ENCODE assay signal across 19 cellular contexts in the genomic region with DNA sequence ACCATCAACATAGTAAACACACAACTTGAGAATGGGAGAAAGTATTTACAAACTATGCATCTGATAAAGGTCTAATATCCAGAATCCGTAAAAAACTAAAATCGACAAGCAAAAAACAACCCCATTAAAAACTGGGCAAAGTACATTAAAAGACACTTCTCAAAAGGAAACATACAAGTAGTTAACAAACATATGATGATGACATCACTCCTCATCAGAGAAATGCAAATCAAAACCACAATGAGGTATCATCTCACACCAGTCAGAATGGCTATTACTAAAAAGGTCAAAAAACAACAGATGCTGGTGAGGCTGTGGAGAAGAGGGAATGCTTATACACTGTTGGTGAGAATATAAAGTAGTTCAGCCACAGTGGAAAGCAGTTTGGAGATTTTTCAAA.
DNase-seq lines count a peak whose midpoint lies in the region; ATAC-seq, FAIRE-seq and TF ChIP-seq lines count a peak whose summit lies in the region.
"Had no signal": no experiment of that assay in that cellular context is flagged by ENCODE, and none has a peak within 500 bp of the region (broad histone marks: within the 10 kb centered on the region; RNA-seq: fewer than 3 reads in every experiment).

No MANE protein-coding gene starts in this region.

- DNase-seq in NAMALWA (ENCODE audit: low spot score) (peak; percentile 26), keratinocyte (ENCODE audit: low read depth, low spot score) (no peak), mucosa of descending colon (no peak), germinal center (ENCODE audit: low spot score) (no peak)
- no peak for DNase-seq in effector CD8-positive, alpha-beta T cell (lab: John Stamatoyannopoulos, UW)
- DNase-seq: CD8-positive, alpha-beta T cell; COR-L47; DMS153; H7; Karpas-422 had no signal

- peak; percentile 34 for FAIRE-seq in keratinocyte (lab: Jason Lieb, UNC)
- FAIRE-seq: A204.1, D721Med, GM18507, GM19239, HTR-8/SVneo had no signal

- intact Hi-C loops in mucosa of descending colon (cut with DNase I, micrococcal nuclease): no loop called here

- no peaks in the 10 kb centered on the region for H3K79me2 ChIP-seq in keratinocyte (ENCODE audit: control insufficient read depth, insufficient read depth, low read length)

- no peaks in the 10 kb centered on the region for H3K27me3 ChIP-seq in keratinocyte (ENCODE audit: control insufficient read depth, extremely low read depth, insufficient read depth, low read length)

- no peaks in the 10 kb centered on the region for H3K36me3 ChIP-seq in keratinocyte (ENCODE audit: control insufficient read depth in 2 of 2, extremely low read depth in 1 of 2, insufficient read depth in 2 of 2, low read length in 2 of 2)
- H3K36me3 ChIP-seq in mucosa of descending colon (ENCODE audit: low read depth): no peaks in the 10 kb centered on the region

- H3K4me1 ChIP-seq in keratinocyte (ENCODE audit: control insufficient read depth, extremely low read depth, insufficient read depth, low read length) (no peaks in the 10 kb centered on the region), mucosa of descending colon (ENCODE audit: low read depth) (no peaks in the 10 kb centered on the region)

- no peak overlapping the region for H3K4me3 ChIP-seq in keratinocyte (ENCODE audit: control insufficient read depth in 2 of 3, extremely low read depth in 1 of 3, insufficient read depth in 2 of 3, low read depth in 1 of 3, low read length in 3 of 3)
- no peak overlapping the region for H3K4me3 ChIP-seq in mucosa of descending colon
- H3K4me3 ChIP-seq: GM23338 had no signal

- H3K9me3 ChIP-seq in keratinocyte (ENCODE audit: control insufficient read depth, low read depth, low read length): no peaks in the 10 kb centered on the region
- H3K9me3 ChIP-seq in mucosa of descending colon: no peaks in the 10 kb centered on the region

- H3K27ac ChIP-seq in keratinocyte (ENCODE audit: control insufficient read depth, insufficient read depth, low read length): no peak overlapping the region

- ATAC-seq in GM18870 (IDR thresholded peaks at IDR 0.05; ENCODE audit: unreplicated experiment) (peak; percentile 57), GM21619 (IDR thresholded peaks at IDR 0.05; ENCODE audit: unreplicated experiment) (peak; percentile 44), GM19455 (IDR thresholded peaks at IDR 0.05; ENCODE audit: unreplicated experiment) (no peak), mucosa of descending colon (no peak)
- ATAC-seq: CD8-positive, alpha-beta T cell; GM23338 had no signal

- dilution Hi-C loops in keratinocyte (cut with MboI; ENCODE audit: extremely low pct_ligation_motif_present, low sequenced_read_pairs): no loop called here

- H2AFZ ChIP-seq in keratinocyte (ENCODE audit: control insufficient read depth, low read length): no peak overlapping the region
- H2AFZ ChIP-seq: GM23338 had no signal

- H4K20me1 ChIP-seq in keratinocyte (ENCODE audit: control insufficient read depth, extremely low read depth, insufficient read depth, low read length): no peaks in the 10 kb centered on the region

- H3K9ac ChIP-seq in keratinocyte (ENCODE audit: control insufficient read depth, extremely low read depth, insufficient read depth, low read length): no peak overlapping the region

- TF ChIP-seq CTCF in keratinocyte (optimal IDR thresholded peaks at IDR 0.05 in 1 of 3, IDR thresholded peaks at IDR 0.05 in 1 of 3, conservative IDR thresholded peaks at IDR 0.05 in 1 of 3; ENCODE audit: extremely low read depth in 1 of 3, insufficient read depth in 2 of 3, low read length in 3 of 3): no peak
- no peak for TF ChIP-seq CTCF in mucosa of descending colon (IDR thresholded peaks at IDR 0.05)

- H3K4me2 ChIP-seq in keratinocyte (ENCODE audit: control insufficient read depth, extremely low read depth, insufficient read depth, low read depth, low read length): no peak overlapping the region
- H3K4me2 ChIP-seq: GM23338 had no signal

- no peaks in the 10 kb centered on the region for H3K9me1 ChIP-seq in keratinocyte (ENCODE audit: control insufficient read depth, extremely low read depth, insufficient read depth, low read length)

Comparison
In these comparisons a context has a peak if more than half of its experiments do, and no peak if none do; other contexts are left out.
1. ATAC-seq: peak in GM18870 (single experiment) and GM21619 (single experiment); none in GM19455 (single experiment) and mucosa of descending colon (single experiment).